9 cellular contexts compared by ENCODE assay signal in genomic region chr1:196943568-196943967, GRCh38. TPM values are rescaled to one million over a fixed set of nuclear protein-coding genes. Genes with fewer than 3 reads are reported as not detected.
"Had no signal": no experiment of that assay in that cellular context is flagged by ENCODE, and none has a peak within 500 bp of the region (broad histone marks: within the 10 kb centered on the region; RNA-seq: fewer than 3 reads in every experiment).

TSS of gene CFHR2 (plus strand) at chr1:196943738. CDS start at chr1:196943881, 143 bp downstream.

RNA-seq across cellular contexts. Expression of gene CFHR2, which starts in this region (rescaled TPM):
- total RNA-seq: LHCN-M2, MCF 10A, NCI-H460, OCI-LY7, PC-9, Right ventricle myocardium inferior, RPMI7951, SJCRH30, SK-MEL-5 had no signal
